Comparison of ENCODE assay signal across 8 cellular contexts in genomic region chr17:21039839-21040575, GRCh38. TPM values are rescaled to one million over a fixed set of nuclear protein-coding genes. Genes with fewer than 3 reads are reported as not detected.
DNase-seq lines count a peak whose midpoint lies in the region; ATAC-seq, FAIRE-seq and TF ChIP-seq lines count a peak whose summit lies in the region.

No MANE protein-coding gene starts in this region.

- peaks cover 28% of the 10 kb centered on the region for H3K4me1 Mint-ChIP-seq in activated T-helper 17 cell treated with anti-CD3 and anti-CD28 coated beads, Interleukin-2, amount 50 U/mL, for 72 hours

- TF ChIP-seq POLR2A in GM12891 (IDR thresholded peaks at IDR 0.05; ENCODE audit: low read depth, low read length) = no peak

- peak overlapping the region; percentile 96 for H3K4me3 Mint-ChIP-seq in activated T-helper 17 cell treated with anti-CD3 and anti-CD28 coated beads, Interleukin-2, amount 50 U/mL, for 72 hours

- no peak for ATAC-seq in activated T-helper 17 cell treated with anti-CD3 and anti-CD28 coated beads, Interleukin-2, amount 50 U/mL, for 72 hours (replicated peaks)
- no peak for ATAC-seq in right cardiac atrium
- no peak for ATAC-seq in HG02759 (IDR thresholded peaks at IDR 0.05; ENCODE audit: unreplicated experiment)

- H3K4me1 ChIP-seq in ACC112 (ENCODE audit: control insufficient read depth, insufficient read depth, low read length, unreplicated experiment) = peaks cover 41% of the 10 kb centered on the region
- peaks cover 12% of the 10 kb centered on the region for H3K4me1 ChIP-seq in right cardiac atrium (ENCODE audit: control insufficient read depth, insufficient read depth, low read length)
- peaks cover 7 to 17% of the 10 kb centered on the region in 2 donors for H3K4me1 ChIP-seq in small intestine (ENCODE audit: control insufficient read depth in 2 of 2, insufficient read depth in 1 of 2, low read depth in 1 of 2, low read length in 1 of 2)

- intact Hi-C loops in right cardiac atrium (cut with DNase I) = no loop called here

- peaks cover 73% of the 10 kb centered on the region for H3K79me2 ChIP-seq in ACC112 (ENCODE audit: control insufficient read depth, insufficient read depth, low read length, unreplicated experiment)

- peaks cover 63% of the 10 kb centered on the region for H3K36me3 Mint-ChIP-seq in activated T-helper 17 cell treated with anti-CD3 and anti-CD28 coated beads, Interleukin-2, amount 50 U/mL, for 72 hours (ENCODE audit: low read depth)

- peaks cover 10% of the 10 kb centered on the region; the same call in 1 of the 2 replicates for H3K36me3 ChIP-seq in ACC112 (ENCODE audit: insufficient read depth, low read length)
- H3K36me3 ChIP-seq in small intestine (ENCODE audit: control insufficient read depth in 2 of 2, insufficient read depth in 2 of 2, low read length in 2 of 2) = peaks cover 0 to 2% of the 10 kb centered on the region in 2 donors

- peak; percentile 45 for FAIRE-seq in GM12891 (lab: Jason Lieb, UNC)
- FAIRE-seq in small intestine (lab: Jason Lieb, UNC) = no peak

- H3K4me3 ChIP-seq in ACC112 (ENCODE audit: low read depth, low read length) = peak overlapping the region; percentile 99
- peak overlapping the region; percentile 88 for H3K4me3 ChIP-seq in right cardiac atrium (ENCODE audit: low read length)
- H3K4me3 ChIP-seq in small intestine (ENCODE audit: low read depth in 1 of 2, low read length in 2 of 2) = peak overlapping the region in 1 of 2 donors; percentile 99

- H2AFZ ChIP-seq in ACC112 (ENCODE audit: low read length, unreplicated experiment) = no peak overlapping the region

- no peaks in the 10 kb centered on the region for H3K27me3 Mint-ChIP-seq in activated T-helper 17 cell treated with anti-CD3 and anti-CD28 coated beads, Interleukin-2, amount 50 U/mL, for 72 hours

- 18% methylated on average over 6 of the region's 6 CpGs for WGBS in right cardiac atrium
- WGBS in small intestine, 3 donors = 25 to 28% (median 27%) methylated on average over 6 of the region's 6 CpGs

- H3K27ac ChIP-seq in ACC112 (ENCODE audit: low read depth, low read length) (peak overlapping the region; percentile 95; the same call in 1 of the 2 replicates), right cardiac atrium (ENCODE audit: low read length) (peak overlapping the region; percentile 52), small intestine (ENCODE audit: low read depth in 1 of 2, low read length in 1 of 2) (no peak overlapping the region)

- H3K9me3 ChIP-seq in right cardiac atrium (ENCODE audit: control insufficient read depth, low read length) (no peaks in the 10 kb centered on the region), small intestine (ENCODE audit: control insufficient read depth, low read depth) (no peaks in the 10 kb centered on the region)

- no peaks in the 10 kb centered on the region for H3K27me3 ChIP-seq in ACC112 (ENCODE audit: insufficient read depth, low read length)
- no peaks in the 10 kb centered on the region for H3K27me3 ChIP-seq in right cardiac atrium (ENCODE audit: control insufficient read depth, insufficient read depth)
- no peaks in the 10 kb centered on the region for H3K27me3 ChIP-seq in small intestine (ENCODE audit: control insufficient read depth in 2 of 2, insufficient read depth in 2 of 2, low read length in 2 of 2)

- DNase-seq in GM12891 (ENCODE audit: insufficient read length, low spot score) (no peak), NCI-H748 (lab: John Stamatoyannopoulos, UW; ENCODE audit: unreplicated experiment) (peak; percentile 78), right cardiac atrium (peak in 1 of 3 donors; percentile 82), small intestine (peak; percentile 34), hippocampal formation (lab: John Stamatoyannopoulos, UW) (no peak)

- H3K27ac Mint-ChIP-seq in activated T-helper 17 cell treated with anti-CD3 and anti-CD28 coated beads, Interleukin-2, amount 50 U/mL, for 72 hours = peak overlapping the region; percentile 92

- H3K9me3 Mint-ChIP-seq in activated T-helper 17 cell treated with anti-CD3 and anti-CD28 coated beads, Interleukin-2, amount 50 U/mL, for 72 hours = no peaks in the 10 kb centered on the region

TF ChIP-seq in GM12891, 5 proteins besides CTCF, POLR2A, EP300 and RAD21:
- TF ChIP-seq POLR2AphosphoS5 (IDR thresholded peaks at IDR 0.05; ENCODE audit: low read depth, low read length) = no peak
- no peak for TF ChIP-seq POU2F2 (IDR thresholded peaks at IDR 0.05; ENCODE audit: low read depth, low read length)
- no peak for TF ChIP-seq SPI1 (IDR thresholded peaks at IDR 0.05; ENCODE audit: low read depth, low read length)
TF ChIP-seq in GM12891: peak in this region for 0.

RNA-seq across cellular contexts. Expression of gene USP22, which starts 2.8 kb away (rescaled TPM):
- polyA plus RNA-seq in GM12891 (2012; ENCODE audit: low read depth, missing spikeins) = 47.3 TPM
- 100 to 1,000 TPM; 136 to 143 TPM for total RNA-seq in activated T-helper 17 cell treated with anti-CD3 and anti-CD28 coated beads, Interleukin-2, amount 50 U/mL, for 72 hours
- 100 to 1,000 TPM; 155 to 175 (median 168) TPM for total RNA-seq in right cardiac atrium
- polyA plus RNA-seq in right cardiac atrium (52.2 TPM), small intestine (10 to 100 TPM; 25.5 to 67.2 (median 29.5) TPM)

Comparison
In these comparisons a context has a peak if more than half of its experiments do, and no peak if none do; other contexts are left out.
1. H3K27ac ChIP-seq: peak in ACC112 (single experiment) and right cardiac atrium (single experiment); none in small intestine (0 of 2).
2. DNase-seq: peak in NCI-H748 (single experiment) and small intestine (single experiment); none in GM12891 (single experiment) and hippocampal formation (0 of 2).